In genomic region chr4:102738802-102739201, GRCh38 we compare ENCODE assay signal across 3 cellular contexts. TPM values are rescaled to one million over a fixed set of nuclear protein-coding genes. Genes with fewer than 3 reads are reported as not detected.
DNase-seq lines count a peak whose midpoint lies in the region; ATAC-seq, FAIRE-seq and TF ChIP-seq lines count a peak whose summit lies in the region.
"Not testable (repeated sequence)": the region's sequence is repeated elsewhere in the genome, so short reads cannot be mapped to it uniquely, and the experiment has no call there.

No MANE protein-coding gene starts in this region.

- not testable (repeated sequence) for DNase-seq in K562 (ENCODE audit: extremely low read depth in 1 of 4, low spot score in 3 of 4)

- TF ChIP-seq RAD21 in K562 (CRISPR knock-in tag; conservative IDR thresholded peaks at IDR 0.05 in 1 of 2, IDR thresholded peaks at IDR 0.05 in 1 of 2), result not testable (repeated sequence)

- TF ChIP-seq CTCF in K562 (IDR thresholded peaks at IDR 0.05 in 2 of 3, conservative IDR thresholded peaks at IDR 0.05 in 1 of 3; ENCODE audit: insufficient read depth in 2 of 3, low read depth in 1 of 3, low read length in 3 of 3), result not testable (repeated sequence)

- peaks cover 14% of the 10 kb centered on the region for H3K9me3 Mint-ChIP-seq in stimulated activated memory B cell treated with anti-CD40 and anti-IgM and Interleukin-4, amounts not matched to agents 10 μg/mL and 1 μg/mL and 100 μg/mL, for 72 hours

- POLR2A ChIA-PET in K562 (lab: Yijun Ruan, JAX), result interaction anchor here (0.6 to 0.7 kb wide), 2 partner anchors 66 to 88 kb away, joined by 3 read pairs; partner anchors contain the start of gene UBE2D3

- H2AFZ ChIP-seq in K562 (ENCODE audit: low read depth, low read length), result not testable (repeated sequence)

- not testable (repeated sequence) for H3K9me3 ChIP-seq in K562 (replicated peaks; ENCODE audit: control insufficient read depth, insufficient read depth, low read depth, low read length)

- not testable (repeated sequence) for H4K20me1 ChIP-seq in K562 (replicated peaks; ENCODE audit: control insufficient read depth, insufficient read depth, low read length)

- intact Hi-C loops in K562 (cut with micrococcal nuclease), result not testable (repeated sequence)

- FAIRE-seq in G401.6 (lab: Jason Lieb, UNC), result peak; percentile 30
- FAIRE-seq in K562 (lab: Jason Lieb, UNC), result not testable (repeated sequence)

- H3K27me3 ChIP-seq in K562 (ENCODE audit: control insufficient read depth in 2 of 2, insufficient read depth in 2 of 2, low read length in 2 of 2), result not testable (repeated sequence)

- not testable (repeated sequence) for H3K36me3 ChIP-seq in K562 (ENCODE audit: control insufficient read depth, insufficient read depth, low read length)

- not testable (repeated sequence) for H3K4me3 ChIP-seq in K562

- H3K9me1 ChIP-seq in K562 (ENCODE audit: control insufficient read depth, insufficient read depth, low read length), result not testable (repeated sequence)

- H3K4me1 ChIP-seq in K562 (replicated peaks in 1 of 2; ENCODE audit: control insufficient read depth in 2 of 2, insufficient read depth in 2 of 2, low read length in 2 of 2), result peaks cover 15 to 16% of the 10 kb centered on the region in 2 experiments

- in situ Hi-C loops in K562 (cut with MboI), result not testable (repeated sequence)

- H3K27ac ChIP-seq in K562 (ENCODE audit: extremely low read depth, low read depth, low read length), result not testable (repeated sequence)

- not testable (repeated sequence) for H3K79me2 ChIP-seq in K562 (ENCODE audit: control insufficient read depth, insufficient read depth, low read length)

- not testable (repeated sequence) for H3K9ac ChIP-seq in K562 (ENCODE audit: insufficient read depth in 1 of 2, low read depth in 2 of 2, low read length in 2 of 2)

- CTCF ChIA-PET in K562 (lab: Yijun Ruan, JAX; ENCODE audit: low intra/inter-chr PET ratio), result not testable (repeated sequence)

- TF ChIP-seq POLR2A in K562 (conservative IDR thresholded peaks at IDR 0.05), result not testable (repeated sequence)

- not testable (repeated sequence) for H3K4me3 Mint-ChIP-seq in stimulated activated memory B cell treated with anti-CD40 and anti-IgM and Interleukin-4, amounts not matched to agents 10 μg/mL and 1 μg/mL and 100 μg/mL, for 72 hours

- not testable (repeated sequence) for ATAC-seq in K562; stimulated activated memory B cell treated with anti-CD40 and anti-IgM and Interleukin-4, amounts not matched to agents 10 μg/mL and 1 μg/mL and 100 μg/mL, for 72 hours

- not testable (repeated sequence) for TF ChIP-seq EP300 in K562 (IDR thresholded peaks at IDR 0.05; ENCODE audit: low read length)

- peaks cover 81% of the 10 kb centered on the region for H3K4me1 Mint-ChIP-seq in stimulated activated memory B cell treated with anti-CD40 and anti-IgM and Interleukin-4, amounts not matched to agents 10 μg/mL and 1 μg/mL and 100 μg/mL, for 72 hours

- H3K36me3 Mint-ChIP-seq in stimulated activated memory B cell treated with anti-CD40 and anti-IgM and Interleukin-4, amounts not matched to agents 10 μg/mL and 1 μg/mL and 100 μg/mL, for 72 hours, result peaks cover 76% of the 10 kb centered on the region

- H3K27ac Mint-ChIP-seq in stimulated activated memory B cell treated with anti-CD40 and anti-IgM and Interleukin-4, amounts not matched to agents 10 μg/mL and 1 μg/mL and 100 μg/mL, for 72 hours, result peak overlapping the region; percentile 3

- 42% methylated on average over 2 of the region's 2 CpGs for WGBS in K562 (ENCODE audit: insufficient coverage, low coverage, missing lambda C conversion rate)

- BruUV-seq in K562 (replicated peaks; lab: Mats Ljungman, UMichigan), result not testable (repeated sequence)

- not testable (repeated sequence) for H3K27me3 Mint-ChIP-seq in stimulated activated memory B cell treated with anti-CD40 and anti-IgM and Interleukin-4, amounts not matched to agents 10 μg/mL and 1 μg/mL and 100 μg/mL, for 72 hours

- H3K4me2 ChIP-seq in K562 (ENCODE audit: insufficient read depth, low read length), result not testable (repeated sequence)

TF ChIP-seq in K562, 482 proteins besides CTCF, POLR2A, EP300 and RAD21:
- TF ChIP-seq ZNF507 (tag; conservative IDR thresholded peaks at IDR 0.05), result peak; percentile 52
- TF ChIP-seq ZNF280A (IDR thresholded peaks at IDR 0.05; ENCODE audit: low read depth, partially characterized antibody), result peak; percentile 71
- TF ChIP-seq TRIM28 (IDR thresholded peaks at IDR 0.05), result peak; percentile 52; the same call in 1 of the 2 replicates

RNA-seq across cellular contexts. Expression of gene MANBA, which starts 22.0 kb away (rescaled TPM):
- 13.7 and 32.2 TPM in 2 replicates for total RNA-seq in K562 (2011; cell fraction: chromatin; rRNA removed; ENCODE audit: low replicate concordance)
- 9.7 TPM in 2 replicates for total RNA-seq in K562 (2011; cell fraction: nucleolus; rRNA removed)
- total RNA-seq in K562 (2011; cell fraction: nucleoplasm; rRNA removed), result 15.8 and 21.3 TPM in 2 replicates
- total RNA-seq in K562 (2014; rRNA removed) (8.2 and 10.9 TPM in 2 replicates), K562 (2014; rRNA removed; fragmentation: Illumina TruSeq; extraction: Trizol) (9.0 and 9.4 TPM in 2 replicates), K562 (2015; rRNA removed; fragmentation: Illumina TruSeq; extraction: Trizol) (12.9 and 13.3 TPM in 2 replicates), K562 (2021) (7.7 TPM in 2 replicates)
- polyA plus RNA-seq in K562 (2011; rRNA removed) (2.8 and 5.3 TPM in 2 replicates), K562 (2014; fragmentation: Illumina TruSeq; extraction: Trizol) (6.6 and 7.8 TPM in 2 replicates), K562 (2014; fragmentation: Nextera tagmentation; extraction: Ambion mirVana) (1 to 10 TPM; 1.8 to 3.7 TPM), K562 (2014; rRNA removed) (4.7 and 6.1 TPM in 2 replicates)
- polyA plus RNA-seq in K562 (2011; cell fraction: cytosol; rRNA removed), result 4.7 and 6.0 TPM in 2 replicates
- 9.1 and 15.4 TPM in 2 replicates for polyA plus RNA-seq in K562 (2011; cell fraction: nucleus; rRNA removed)
- 9.1 and 18.3 TPM in 2 replicates for polyA plus RNA-seq in K562 (2012)
- polyA minus RNA-seq in K562 (2011; rRNA and poly(A)+ RNA removed), result 6.0 and 11.7 TPM in 2 replicates
- polyA minus RNA-seq in K562 (2011; cell fraction: cytosol; rRNA and poly(A)+ RNA removed), result 5.5 and 7.5 TPM in 2 replicates
- 14.5 and 20.7 TPM in 2 replicates for polyA minus RNA-seq in K562 (2011; cell fraction: nucleus; rRNA and poly(A)+ RNA removed)
